In the genomic region with DNA sequence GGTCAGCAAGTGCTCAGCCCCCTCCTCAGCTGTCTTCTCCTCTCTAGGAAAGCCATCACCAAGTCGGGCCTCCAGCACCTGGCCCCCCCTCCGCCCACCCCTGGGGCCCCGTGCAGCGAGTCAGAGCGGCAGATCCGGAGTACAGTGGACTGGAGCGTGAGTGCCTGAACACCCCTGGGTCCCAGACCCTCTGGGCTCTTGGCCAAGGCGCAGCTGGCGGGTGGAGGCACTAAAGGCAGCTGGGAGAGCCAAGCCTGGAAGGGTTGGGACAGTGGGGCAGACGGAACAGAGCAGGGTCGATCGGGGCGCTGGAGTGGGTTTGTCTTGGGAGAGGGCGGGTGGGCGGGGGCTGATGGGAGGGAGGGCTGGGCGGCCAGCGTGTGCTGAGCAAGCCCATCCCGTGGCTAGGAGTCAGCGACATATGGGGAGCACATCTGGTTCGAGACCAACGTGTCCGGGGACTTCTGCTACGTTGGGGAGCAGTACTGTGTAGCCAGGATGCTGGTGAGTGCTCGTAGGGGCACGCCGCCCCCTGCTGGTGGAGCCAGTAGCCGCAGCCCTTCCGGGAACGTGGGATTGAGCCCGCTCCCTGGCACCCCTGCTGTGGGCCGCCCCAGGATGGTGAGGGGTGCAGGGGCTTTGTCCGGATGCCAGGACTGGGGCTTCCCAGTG, we compare ENCODE assay signal across 2 cellular contexts.
TF ChIP-seq lines count a peak whose summit lies in the region.

No MANE protein-coding gene starts in this region.

TF ChIP-seq in WTC11, 78 proteins besides CTCF, POLR2A, EP300 and RAD21:
- peak; percentile 42; the same call in 1 of the 2 replicates for TF ChIP-seq ZNF232 (CRISPR knock-in tag; IDR thresholded peaks at IDR 0.05)
- peak; percentile 83 for TF ChIP-seq ZNF423 (CRISPR knock-in tag; IDR thresholded peaks at IDR 0.05)
- TF ChIP-seq, protein P1, sequence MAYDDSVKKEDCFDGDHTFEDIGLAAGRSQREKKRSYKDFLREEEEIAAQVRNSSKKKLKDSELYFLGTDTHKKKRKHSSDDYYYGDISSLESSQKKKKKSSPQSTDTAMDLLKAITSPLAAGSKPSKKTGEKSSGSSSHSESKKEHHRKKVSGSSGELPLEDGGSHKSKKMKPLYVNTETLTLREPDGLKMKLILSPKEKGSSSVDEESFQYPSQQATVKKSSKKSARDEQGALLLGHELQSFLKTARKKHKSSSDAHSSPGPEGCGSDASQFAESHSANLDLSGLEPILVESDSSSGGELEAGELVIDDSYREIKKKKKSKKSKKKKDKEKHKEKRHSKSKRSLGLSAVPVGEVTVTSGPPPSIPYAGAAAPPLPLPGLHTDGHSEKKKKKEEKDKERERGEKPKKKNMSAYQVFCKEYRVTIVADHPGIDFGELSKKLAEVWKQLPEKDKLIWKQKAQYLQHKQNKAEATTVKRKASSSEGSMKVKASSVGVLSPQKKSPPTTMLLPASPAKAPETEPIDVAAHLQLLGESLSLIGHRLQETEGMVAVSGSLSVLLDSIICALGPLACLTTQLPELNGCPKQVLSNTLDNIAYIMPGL (CRISPR knock-in tag; IDR thresholded peaks at IDR 0.05) = peak; percentile 64
- 0 out of 2 replicates have a peak, but pooled peaks have one; percentile 34 for TF ChIP-seq SP1 (CRISPR knock-in tag; conservative IDR thresholded peaks at IDR 0.05)
- no peak for TF ChIP-seq NR1H2 (CRISPR knock-in tag; IDR thresholded peaks at IDR 0.05)
- TF ChIP-seq, protein P2, sequence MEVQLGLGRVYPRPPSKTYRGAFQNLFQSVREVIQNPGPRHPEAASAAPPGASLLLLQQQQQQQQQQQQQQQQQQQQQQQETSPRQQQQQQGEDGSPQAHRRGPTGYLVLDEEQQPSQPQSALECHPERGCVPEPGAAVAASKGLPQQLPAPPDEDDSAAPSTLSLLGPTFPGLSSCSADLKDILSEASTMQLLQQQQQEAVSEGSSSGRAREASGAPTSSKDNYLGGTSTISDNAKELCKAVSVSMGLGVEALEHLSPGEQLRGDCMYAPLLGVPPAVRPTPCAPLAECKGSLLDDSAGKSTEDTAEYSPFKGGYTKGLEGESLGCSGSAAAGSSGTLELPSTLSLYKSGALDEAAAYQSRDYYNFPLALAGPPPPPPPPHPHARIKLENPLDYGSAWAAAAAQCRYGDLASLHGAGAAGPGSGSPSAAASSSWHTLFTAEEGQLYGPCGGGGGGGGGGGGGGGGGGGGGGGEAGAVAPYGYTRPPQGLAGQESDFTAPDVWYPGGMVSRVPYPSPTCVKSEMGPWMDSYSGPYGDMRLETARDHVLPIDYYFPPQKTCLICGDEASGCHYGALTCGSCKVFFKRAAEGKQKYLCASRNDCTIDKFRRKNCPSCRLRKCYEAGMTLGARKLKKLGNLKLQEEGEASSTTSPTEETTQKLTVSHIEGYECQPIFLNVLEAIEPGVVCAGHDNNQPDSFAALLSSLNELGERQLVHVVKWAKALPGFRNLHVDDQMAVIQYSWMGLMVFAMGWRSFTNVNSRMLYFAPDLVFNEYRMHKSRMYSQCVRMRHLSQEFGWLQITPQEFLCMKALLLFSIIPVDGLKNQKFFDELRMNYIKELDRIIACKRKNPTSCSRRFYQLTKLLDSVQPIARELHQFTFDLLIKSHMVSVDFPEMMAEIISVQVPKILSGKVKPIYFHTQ (CRISPR knock-in tag; IDR thresholded peaks at IDR 0.05) = no peak
TF ChIP-seq in WTC11: peak in this region for 4.

TF ChIP-seq in HepG2, 621 proteins besides CTCF, POLR2A, EP300 and RAD21 (continues in another document):
- TF ChIP-seq PAX8 (CRISPR knock-in tag; IDR thresholded peaks at IDR 0.05; ENCODE audit: borderline replicate concordance) (no peak), HIVEP1 (CRISPR knock-in tag; IDR thresholded peaks at IDR 0.05) (no peak), HNRNPLL (IDR thresholded peaks at IDR 0.05; ENCODE audit: low read depth, low read length, poor library complexity, severe bottlenecking) (peak; percentile 24), ZNF335 (CRISPR knock-in tag; IDR thresholded peaks at IDR 0.05) (peak; percentile 92), KMT2B (CRISPR knock-in tag; IDR thresholded peaks at IDR 0.05) (no peak), ZNF776 (CRISPR knock-in tag; IDR thresholded peaks at IDR 0.05) (no peak), KLF13 (CRISPR knock-in tag; IDR thresholded peaks at IDR 0.05) (no peak), NBN (conservative IDR thresholded peaks at IDR 0.05) (no peak), ARHGAP35 (CRISPR knock-in tag; IDR thresholded peaks at IDR 0.05; ENCODE audit: borderline replicate concordance) (no peak), ELF1 (CRISPR knock-in tag; IDR thresholded peaks at IDR 0.05) (peak; percentile 28; the same call in 1 of the 2 replicates), XRCC5 (optimal IDR thresholded peaks at IDR 0.05; ENCODE audit: low read length) (peak; percentile 36), ZNF572 (CRISPR knock-in tag; IDR thresholded peaks at IDR 0.05) (no peak), PLRG1 (conservative IDR thresholded peaks at IDR 0.05) (no peak), SNRNP70 (IDR thresholded peaks at IDR 0.05; ENCODE audit: low read depth, low read length) (no peak), ZEB1 (IDR thresholded peaks at IDR 0.05; ENCODE audit: insufficient replicate concordance, low read depth) (no peak), ZSCAN9 (CRISPR knock-in tag; IDR thresholded peaks at IDR 0.05; ENCODE audit: borderline replicate concordance) (no peak), SRSF1 (optimal IDR thresholded peaks at IDR 0.05; ENCODE audit: low read depth, low read length) (no peak), ZNF644 (CRISPR knock-in tag; IDR thresholded peaks at IDR 0.05; ENCODE audit: low read depth) (no peak), HNRNPH1 (optimal IDR thresholded peaks at IDR 0.05; ENCODE audit: low read depth, low read length) (no peak), ZNF660 (CRISPR knock-in tag; IDR thresholded peaks at IDR 0.05; ENCODE audit: borderline replicate concordance, low read depth) (no peak)
- TF ChIP-seq, protein P3, sequence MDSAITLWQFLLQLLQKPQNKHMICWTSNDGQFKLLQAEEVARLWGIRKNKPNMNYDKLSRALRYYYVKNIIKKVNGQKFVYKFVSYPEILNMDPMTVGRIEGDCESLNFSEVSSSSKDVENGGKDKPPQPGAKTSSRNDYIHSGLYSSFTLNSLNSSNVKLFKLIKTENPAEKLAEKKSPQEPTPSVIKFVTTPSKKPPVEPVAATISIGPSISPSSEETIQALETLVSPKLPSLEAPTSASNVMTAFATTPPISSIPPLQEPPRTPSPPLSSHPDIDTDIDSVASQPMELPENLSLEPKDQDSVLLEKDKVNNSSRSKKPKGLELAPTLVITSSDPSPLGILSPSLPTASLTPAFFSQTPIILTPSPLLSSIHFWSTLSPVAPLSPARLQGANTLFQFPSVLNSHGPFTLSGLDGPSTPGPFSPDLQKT (CRISPR knock-in tag; IDR thresholded peaks at IDR 0.05; ENCODE audit: borderline replicate concordance) = no peak
- TF ChIP-seq, protein P4, sequence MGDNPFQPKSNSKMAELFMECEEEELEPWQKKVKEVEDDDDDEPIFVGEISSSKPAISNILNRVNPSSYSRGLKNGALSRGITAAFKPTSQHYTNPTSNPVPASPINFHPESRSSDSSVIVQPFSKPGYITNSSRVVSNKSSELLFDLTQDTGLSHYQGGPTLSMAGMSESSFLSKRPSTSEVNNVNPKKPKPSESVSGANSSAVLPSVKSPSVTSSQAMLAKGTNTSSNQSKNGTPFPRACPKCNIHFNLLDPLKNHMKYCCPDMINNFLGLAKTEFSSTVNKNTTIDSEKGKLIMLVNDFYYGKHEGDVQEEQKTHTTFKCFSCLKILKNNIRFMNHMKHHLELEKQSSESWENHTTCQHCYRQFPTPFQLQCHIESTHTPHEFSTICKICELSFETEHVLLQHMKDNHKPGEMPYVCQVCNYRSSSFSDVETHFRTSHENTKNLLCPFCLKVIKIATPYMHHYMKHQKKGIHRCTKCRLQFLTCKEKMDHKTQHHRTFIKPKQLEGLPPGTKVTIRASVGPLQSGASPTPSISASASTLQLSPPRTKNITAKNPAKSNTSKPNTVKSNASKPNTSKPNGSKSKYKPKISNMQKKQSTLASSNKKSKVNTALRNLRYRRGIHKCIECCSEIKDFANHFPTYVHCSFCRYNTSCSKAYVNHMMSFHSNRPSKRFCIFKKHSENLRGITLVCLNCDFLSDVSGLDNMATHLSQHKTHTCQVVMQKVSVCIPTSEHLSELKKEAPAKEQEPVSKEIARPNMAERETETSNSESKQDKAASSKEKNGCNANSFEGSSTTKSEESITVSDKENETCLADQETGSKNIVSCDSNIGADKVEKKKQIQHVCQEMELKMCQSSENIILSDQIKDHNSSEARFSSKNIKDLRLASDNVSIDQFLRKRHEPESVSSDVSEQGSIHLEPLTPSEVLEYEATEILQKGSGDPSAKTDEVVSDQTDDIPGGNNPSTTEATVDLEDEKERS (CRISPR knock-in tag; IDR thresholded peaks at IDR 0.05) = no peak
- TF ChIP-seq, protein P5, sequence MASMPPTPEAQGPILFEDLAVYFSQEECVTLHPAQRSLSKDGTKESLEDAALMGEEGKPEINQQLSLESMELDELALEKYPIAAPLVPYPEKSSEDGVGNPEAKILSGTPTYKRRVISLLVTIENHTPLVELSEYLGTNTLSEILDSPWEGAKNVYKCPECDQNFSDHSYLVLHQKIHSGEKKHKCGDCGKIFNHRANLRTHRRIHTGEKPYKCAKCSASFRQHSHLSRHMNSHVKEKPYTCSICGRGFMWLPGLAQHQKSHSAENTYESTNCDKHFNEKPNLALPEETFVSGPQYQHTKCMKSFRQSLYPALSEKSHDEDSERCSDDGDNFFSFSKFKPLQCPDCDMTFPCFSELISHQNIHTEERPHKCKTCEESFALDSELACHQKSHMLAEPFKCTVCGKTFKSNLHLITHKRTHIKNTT (CRISPR knock-in tag; IDR thresholded peaks at IDR 0.05) = no peak
- TF ChIP-seq, protein P6, sequence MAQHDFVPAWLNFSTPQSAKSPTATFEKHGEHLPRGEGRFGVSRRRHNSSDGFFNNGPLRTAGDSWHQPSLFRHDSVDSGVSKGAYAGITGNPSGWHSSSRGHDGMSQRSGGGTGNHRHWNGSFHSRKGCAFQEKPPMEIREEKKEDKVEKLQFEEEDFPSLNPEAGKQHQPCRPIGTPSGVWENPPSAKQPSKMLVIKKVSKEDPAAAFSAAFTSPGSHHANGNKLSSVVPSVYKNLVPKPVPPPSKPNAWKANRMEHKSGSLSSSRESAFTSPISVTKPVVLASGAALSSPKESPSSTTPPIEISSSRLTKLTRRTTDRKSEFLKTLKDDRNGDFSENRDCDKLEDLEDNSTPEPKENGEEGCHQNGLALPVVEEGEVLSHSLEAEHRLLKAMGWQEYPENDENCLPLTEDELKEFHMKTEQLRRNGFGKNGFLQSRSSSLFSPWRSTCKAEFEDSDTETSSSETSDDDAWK (CRISPR knock-in tag; IDR thresholded peaks at IDR 0.05) = no peak
- TF ChIP-seq, protein P7, sequence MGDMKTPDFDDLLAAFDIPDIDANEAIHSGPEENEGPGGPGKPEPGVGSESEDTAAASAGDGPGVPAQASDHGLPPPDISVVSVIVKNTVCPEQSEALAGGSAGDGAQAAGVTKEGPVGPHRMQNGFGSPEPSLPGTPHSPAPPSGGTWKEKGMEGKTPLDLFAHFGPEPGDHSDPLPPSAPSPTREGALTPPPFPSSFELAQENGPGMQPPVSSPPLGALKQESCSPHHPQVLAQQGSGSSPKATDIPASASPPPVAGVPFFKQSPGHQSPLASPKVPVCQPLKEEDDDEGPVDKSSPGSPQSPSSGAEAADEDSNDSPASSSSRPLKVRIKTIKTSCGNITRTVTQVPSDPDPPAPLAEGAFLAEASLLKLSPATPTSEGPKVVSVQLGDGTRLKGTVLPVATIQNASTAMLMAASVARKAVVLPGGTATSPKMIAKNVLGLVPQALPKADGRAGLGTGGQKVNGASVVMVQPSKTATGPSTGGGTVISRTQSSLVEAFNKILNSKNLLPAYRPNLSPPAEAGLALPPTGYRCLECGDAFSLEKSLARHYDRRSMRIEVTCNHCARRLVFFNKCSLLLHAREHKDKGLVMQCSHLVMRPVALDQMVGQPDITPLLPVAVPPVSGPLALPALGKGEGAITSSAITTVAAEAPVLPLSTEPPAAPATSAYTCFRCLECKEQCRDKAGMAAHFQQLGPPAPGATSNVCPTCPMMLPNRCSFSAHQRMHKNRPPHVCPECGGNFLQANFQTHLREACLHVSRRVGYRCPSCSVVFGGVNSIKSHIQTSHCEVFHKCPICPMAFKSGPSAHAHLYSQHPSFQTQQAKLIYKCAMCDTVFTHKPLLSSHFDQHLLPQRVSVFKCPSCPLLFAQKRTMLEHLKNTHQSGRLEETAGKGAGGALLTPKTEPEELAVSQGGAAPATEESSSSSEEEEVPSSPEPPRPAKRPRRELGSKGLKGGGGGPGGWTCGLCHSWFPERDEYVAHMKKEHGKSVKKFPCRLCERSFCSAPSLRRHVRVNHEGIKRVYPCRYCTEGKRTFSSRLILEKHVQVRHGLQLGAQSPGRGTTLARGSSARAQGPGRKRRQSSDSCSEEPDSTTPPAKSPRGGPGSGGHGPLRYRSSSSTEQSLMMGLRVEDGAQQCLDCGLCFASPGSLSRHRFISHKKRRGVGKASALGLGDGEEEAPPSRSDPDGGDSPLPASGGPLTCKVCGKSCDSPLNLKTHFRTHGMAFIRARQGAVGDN (CRISPR knock-in tag; IDR thresholded peaks at IDR 0.05) = peak; percentile 32; the same call in 1 of the 2 replicates
- TF ChIP-seq, protein P8, sequence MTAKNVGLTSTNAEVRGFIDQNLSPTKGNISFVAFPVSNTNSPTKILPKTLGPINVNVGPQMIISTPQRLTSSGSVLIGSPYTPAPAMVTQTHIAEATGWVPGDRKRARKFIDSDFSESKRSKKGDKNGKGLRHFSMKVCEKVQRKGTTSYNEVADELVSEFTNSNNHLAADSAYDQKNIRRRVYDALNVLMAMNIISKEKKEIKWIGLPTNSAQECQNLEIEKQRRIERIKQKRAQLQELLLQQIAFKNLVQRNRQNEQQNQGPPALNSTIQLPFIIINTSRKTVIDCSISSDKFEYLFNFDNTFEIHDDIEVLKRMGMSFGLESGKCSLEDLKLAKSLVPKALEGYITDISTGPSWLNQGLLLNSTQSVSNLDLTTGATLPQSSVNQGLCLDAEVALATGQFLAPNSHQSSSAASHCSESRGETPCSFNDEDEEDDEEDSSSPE (CRISPR knock-in tag; IDR thresholded peaks at IDR 0.05) = no peak
- TF ChIP-seq, protein P9, sequence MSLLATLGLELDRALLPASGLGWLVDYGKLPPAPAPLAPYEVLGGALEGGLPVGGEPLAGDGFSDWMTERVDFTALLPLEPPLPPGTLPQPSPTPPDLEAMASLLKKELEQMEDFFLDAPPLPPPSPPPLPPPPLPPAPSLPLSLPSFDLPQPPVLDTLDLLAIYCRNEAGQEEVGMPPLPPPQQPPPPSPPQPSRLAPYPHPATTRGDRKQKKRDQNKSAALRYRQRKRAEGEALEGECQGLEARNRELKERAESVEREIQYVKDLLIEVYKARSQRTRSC (CRISPR knock-in tag; IDR thresholded peaks at IDR 0.05; ENCODE audit: low read depth) = no peak
- TF ChIP-seq, protein P10, sequence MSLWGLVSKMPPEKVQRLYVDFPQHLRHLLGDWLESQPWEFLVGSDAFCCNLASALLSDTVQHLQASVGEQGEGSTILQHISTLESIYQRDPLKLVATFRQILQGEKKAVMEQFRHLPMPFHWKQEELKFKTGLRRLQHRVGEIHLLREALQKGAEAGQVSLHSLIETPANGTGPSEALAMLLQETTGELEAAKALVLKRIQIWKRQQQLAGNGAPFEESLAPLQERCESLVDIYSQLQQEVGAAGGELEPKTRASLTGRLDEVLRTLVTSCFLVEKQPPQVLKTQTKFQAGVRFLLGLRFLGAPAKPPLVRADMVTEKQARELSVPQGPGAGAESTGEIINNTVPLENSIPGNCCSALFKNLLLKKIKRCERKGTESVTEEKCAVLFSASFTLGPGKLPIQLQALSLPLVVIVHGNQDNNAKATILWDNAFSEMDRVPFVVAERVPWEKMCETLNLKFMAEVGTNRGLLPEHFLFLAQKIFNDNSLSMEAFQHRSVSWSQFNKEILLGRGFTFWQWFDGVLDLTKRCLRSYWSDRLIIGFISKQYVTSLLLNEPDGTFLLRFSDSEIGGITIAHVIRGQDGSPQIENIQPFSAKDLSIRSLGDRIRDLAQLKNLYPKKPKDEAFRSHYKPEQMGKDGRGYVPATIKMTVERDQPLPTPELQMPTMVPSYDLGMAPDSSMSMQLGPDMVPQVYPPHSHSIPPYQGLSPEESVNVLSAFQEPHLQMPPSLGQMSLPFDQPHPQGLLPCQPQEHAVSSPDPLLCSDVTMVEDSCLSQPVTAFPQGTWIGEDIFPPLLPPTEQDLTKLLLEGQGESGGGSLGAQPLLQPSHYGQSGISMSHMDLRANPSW (CRISPR knock-in tag; IDR thresholded peaks at IDR 0.05; ENCODE audit: borderline replicate concordance) = no peak
